Comparison of ENCODE assay signal across 24 cellular contexts in the genomic region with DNA sequence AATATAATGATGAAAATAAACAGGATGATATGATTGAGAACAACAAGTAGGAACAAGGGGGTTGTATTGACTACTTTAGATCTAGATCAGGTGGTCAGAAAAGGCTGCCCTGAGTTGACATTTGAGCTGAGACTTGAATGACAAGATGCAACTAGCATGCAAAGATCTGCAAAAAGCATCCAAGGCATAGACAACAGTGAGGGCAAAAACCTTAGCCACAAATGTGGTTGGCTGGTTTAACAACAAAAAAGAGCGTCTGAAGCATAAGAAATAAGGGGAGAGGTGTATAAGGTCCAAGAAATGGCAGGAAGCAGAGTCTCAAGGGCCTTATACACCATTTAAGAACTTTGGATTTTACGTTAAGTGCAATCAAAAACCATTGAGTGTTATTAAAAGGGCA. TPM values are rescaled to one million over a fixed set of nuclear protein-coding genes. Genes with fewer than 3 reads are reported as not detected.
DNase-seq lines count a peak whose midpoint lies in the region; ATAC-seq, FAIRE-seq and TF ChIP-seq lines count a peak whose summit lies in the region.
"Had no signal": no experiment of that assay in that cellular context is flagged by ENCODE, and none has a peak within 500 bp of the region (broad histone marks: within the 10 kb centered on the region; RNA-seq: fewer than 3 reads in every experiment).

No MANE protein-coding gene starts in this region.

- peak overlapping the region; percentile 48 for H3K4me3 Mint-ChIP-seq in CD4-positive, alpha-beta T cell
- peak overlapping the region; percentile 3 for H3K4me3 Mint-ChIP-seq in activated CD8-positive, alpha-beta T cell treated with anti-CD3 and anti-CD28 coated beads, Interleukin-2, amount 10 ng/mL, durations not matched to agents 7 days and 5 days
- H3K4me3 Mint-ChIP-seq in natural killer cell = peak overlapping the region; percentile 35
- H3K4me3 Mint-ChIP-seq: endodermal cell, mesothelial cell of epicardium, neural progenitor cell had no signal

- intact Hi-C loops in CD4-positive, alpha-beta T cell (cut with DNase I, micrococcal nuclease) = no loop called here
- intact Hi-C loops in natural killer cell (cut with micrococcal nuclease) (no loop called here), sciatic nerve (cut with DNase I) (no loop called here)

- no peak overlapping the region for H3K27ac Mint-ChIP-seq in CD4-positive, alpha-beta T cell
- H3K27ac Mint-ChIP-seq in activated CD8-positive, alpha-beta T cell treated with anti-CD3 and anti-CD28 coated beads, Interleukin-2, amount 10 ng/mL, durations not matched to agents 7 days and 5 days = peak overlapping the region; percentile 43
- peak overlapping the region; percentile 7 to 10 for H3K27ac Mint-ChIP-seq in natural killer cell
- H3K27ac Mint-ChIP-seq: endodermal cell, mesothelial cell of epicardium, neural progenitor cell had no signal

- no peaks in the 10 kb centered on the region for H3K9me3 ChIP-seq in CD4-positive, alpha-beta T cell (ENCODE audit: control insufficient read depth, low read length)
- H3K9me3 ChIP-seq: tibial nerve had no signal

- no peaks in the 10 kb centered on the region for H3K27me3 Mint-ChIP-seq in CD4-positive, alpha-beta T cell
- H3K27me3 Mint-ChIP-seq in activated CD8-positive, alpha-beta T cell treated with anti-CD3 and anti-CD28 coated beads, Interleukin-2, amount 10 ng/mL, durations not matched to agents 7 days and 5 days (ENCODE audit: low read depth) = no peaks in the 10 kb centered on the region
- H3K27me3 Mint-ChIP-seq in natural killer cell (ENCODE audit: low read depth in 2 of 2) = no peaks in the 10 kb centered on the region
- H3K27me3 Mint-ChIP-seq: brain had no signal

- ATAC-seq in CD4-positive, alpha-beta T cell (ENCODE audit: poor library complexity) = no peak
- no peak for ATAC-seq in activated CD8-positive, alpha-beta T cell treated with anti-CD3 and anti-CD28 coated beads, Interleukin-2, amount 10 ng/mL, durations not matched to agents 7 days and 5 days
- no peak for ATAC-seq in natural killer cell
- ATAC-seq in sciatic nerve = no peak
- ATAC-seq in GM21619 (IDR thresholded peaks at IDR 0.05; ENCODE audit: unreplicated experiment) = no peak
- ATAC-seq: left colon had no signal

- peak; percentile 58 for FAIRE-seq in GM12892 (lab: Jason Lieb, UNC)
- FAIRE-seq: colon had no signal

- peaks cover 35% of the 10 kb centered on the region for H3K4me1 Mint-ChIP-seq in CD4-positive, alpha-beta T cell (ENCODE audit: low read depth)
- peaks cover 28% of the 10 kb centered on the region for H3K4me1 Mint-ChIP-seq in activated CD8-positive, alpha-beta T cell treated with anti-CD3 and anti-CD28 coated beads, Interleukin-2, amount 10 ng/mL, durations not matched to agents 7 days and 5 days (ENCODE audit: low read depth)
- peaks cover 19 to 27% of the 10 kb centered on the region in 2 donors for H3K4me1 Mint-ChIP-seq in natural killer cell

- no peak overlapping the region for H3K27ac ChIP-seq in CD4-positive, alpha-beta T cell (ENCODE audit: low read depth, low read length)
- H3K27ac ChIP-seq: neural progenitor cell, skin epidermis, tibial nerve had no signal

- no peak for TF ChIP-seq POLR2A in GM12892 (IDR thresholded peaks at IDR 0.05; ENCODE audit: low read depth, low read length)

- H3K9me3 Mint-ChIP-seq in CD4-positive, alpha-beta T cell = no peaks in the 10 kb centered on the region
- no peaks in the 10 kb centered on the region for H3K9me3 Mint-ChIP-seq in activated CD8-positive, alpha-beta T cell treated with anti-CD3 and anti-CD28 coated beads, Interleukin-2, amount 10 ng/mL, durations not matched to agents 7 days and 5 days (ENCODE audit: insufficient read depth)
- H3K9me3 Mint-ChIP-seq in natural killer cell = no peaks in the 10 kb centered on the region

- H3K27me3 ChIP-seq in CD4-positive, alpha-beta T cell (ENCODE audit: control insufficient read depth, insufficient read depth, low read length) = no peaks in the 10 kb centered on the region
- H3K27me3 ChIP-seq: neural progenitor cell, tibial nerve had no signal

- H3K36me3 Mint-ChIP-seq in CD4-positive, alpha-beta T cell (ENCODE audit: low read depth) = peaks cover 35% of the 10 kb centered on the region
- peaks cover 39% of the 10 kb centered on the region for H3K36me3 Mint-ChIP-seq in activated CD8-positive, alpha-beta T cell treated with anti-CD3 and anti-CD28 coated beads, Interleukin-2, amount 10 ng/mL, durations not matched to agents 7 days and 5 days (ENCODE audit: low read depth)
- no peaks in the 10 kb centered on the region for H3K36me3 Mint-ChIP-seq in natural killer cell
- H3K36me3 Mint-ChIP-seq: brain had no signal

- POLR2A ChIA-PET in CD4-positive, alpha-beta T cell (lab: Charles Lee) = no interaction called here
- POLR2A ChIA-PET in activated CD8-positive, alpha-beta T cell treated with anti-CD3 and anti-CD28 coated beads, Interleukin-2, amount 10 ng/mL, durations not matched to agents 7 days and 5 days (lab: Charles Lee) = no interaction called here

- DNase-seq in CD4-positive, alpha-beta T cell = no peak
- DNase-seq in GM12892 (ENCODE audit: insufficient read length) (no peak), natural killer cell (no peak), activated gamma-delta T cell (lab: John Stamatoyannopoulos, UW) (no peak), sciatic nerve (ENCODE audit: low spot score) (no peak)
- peak; percentile 56 for DNase-seq in activated CD8-positive, alpha-beta T cell treated with anti-CD3 and anti-CD28 coated beads, Interleukin-2, amount 10 ng/mL, durations not matched to agents 7 days and 5 days
- DNase-seq: activated CD4-positive, alpha-beta T cell treated with anti-CD3 and anti-CD28 coated beads, Interleukin-2, amount 50 U/mL, for 1 hour; activated naive CD4-positive, alpha-beta T cell treated with anti-CD3 and anti-CD28 coated beads, Interleukin-2, amount 50 U/mL, for 16 hours; endodermal cell; GOT3; KBM-7; left colon; NCI-H1694; NCI-H2171 treated with DMSO at 0.1 percent for 48 hours; NCI-H526; stimulated activated CD4-positive, alpha-beta T cell treated with anti-CD3 and anti-CD28 coated beads, Interleukin-2, amount 100 ng/mL, for 24 hours; stimulated activated naive CD4-positive, alpha-beta T cell had no signal

- no peak for TF ChIP-seq CTCF in CD4-positive, alpha-beta T cell (IDR thresholded peaks at IDR 0.05)
- no peak for TF ChIP-seq CTCF in natural killer cell (IDR thresholded peaks at IDR 0.05)

- CTCF ChIA-PET in CD4-positive, alpha-beta T cell (lab: Charles Lee) = no interaction called here
- CTCF ChIA-PET in activated CD8-positive, alpha-beta T cell treated with anti-CD3 and anti-CD28 coated beads, Interleukin-2, amount 10 ng/mL, durations not matched to agents 7 days and 5 days (lab: Charles Lee) = interaction anchor here (0.6 to 1.2 kb wide), 2 partner anchors 180 to 464 kb away, joined by 3 read pairs; no protein-coding TSS in a partner anchor

RNA-seq across cellular contexts. Expression of a gene that starts 3.2 kb away (rescaled TPM):
- 10 to 100 TPM; 34.7 to 39.4 TPM for total RNA-seq in CD4-positive, alpha-beta T cell
- polyA plus RNA-seq in GM12892 (2012; ENCODE audit: missing spikeins) = 34.9 TPM
- total RNA-seq in activated CD8-positive, alpha-beta T cell treated with anti-CD3 and anti-CD28 coated beads, Interleukin-2, amount 10 ng/mL, durations not matched to agents 7 days and 5 days = 10 to 100 TPM; 46.1 to 52.3 TPM
- 10 to 100 TPM; 47.3 to 52.7 (median 51.5) TPM for total RNA-seq in natural killer cell
- 49.2 TPM for total RNA-seq in sciatic nerve
